8 cellular contexts compared by ENCODE assay signal in the genomic region with DNA sequence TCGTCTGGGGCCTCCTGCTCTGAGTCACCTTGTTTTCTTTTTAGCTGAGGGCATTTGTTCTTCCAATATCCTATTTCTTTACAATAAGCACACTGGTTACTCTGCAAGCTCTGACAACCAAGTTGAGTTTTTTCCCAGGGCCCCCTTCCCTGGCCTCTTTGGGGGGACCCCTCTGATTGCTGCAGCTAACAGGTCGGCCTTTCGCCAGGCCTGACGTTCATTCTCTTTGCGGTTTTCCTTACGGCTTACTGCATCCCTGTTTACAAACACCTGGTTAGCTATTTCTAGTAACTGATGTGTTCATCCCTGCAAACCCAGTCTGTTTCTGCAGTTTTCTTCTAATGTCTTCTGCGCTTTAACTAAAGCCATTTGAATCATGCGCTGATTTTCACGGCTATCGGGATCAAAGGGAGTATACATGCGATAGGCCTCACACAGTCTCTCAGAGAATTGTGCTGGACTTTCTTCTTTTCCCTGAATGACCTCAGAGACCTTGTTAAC. TPM values are rescaled to one million over a fixed set of nuclear protein-coding genes. Genes with fewer than 3 reads are reported as not detected.
DNase-seq lines count a peak whose midpoint lies in the region; ATAC-seq, FAIRE-seq and TF ChIP-seq lines count a peak whose summit lies in the region.
"Not testable (repeated sequence)": the region's sequence is repeated elsewhere in the genome, so short reads cannot be mapped to it uniquely, and the experiment has no call there.

No MANE protein-coding gene starts in this region.

- H3K36me3 ChIP-seq in astrocyte (ENCODE audit: insufficient read depth, low read length); lower lobe of right lung; ovary; thoracic aorta; upper lobe of right lung: not testable (repeated sequence)

- TF ChIP-seq CTCF in Calu3 (IDR thresholded peaks at IDR 0.05; ENCODE audit: unreplicated experiment); astrocyte (IDR thresholded peaks at IDR 0.05; ENCODE audit: insufficient read depth, low read depth, low read length); fibroblast of the aortic adventitia (IDR thresholded peaks at IDR 0.05; ENCODE audit: insufficient read depth, low read length); lower lobe of right lung (IDR thresholded peaks at IDR 0.05); ovary (IDR thresholded peaks at IDR 0.05); thoracic aorta (IDR thresholded peaks at IDR 0.05); upper lobe of right lung (IDR thresholded peaks at IDR 0.05): not testable (repeated sequence)

- not testable (repeated sequence) for H3K27me3 ChIP-seq in astrocyte (ENCODE audit: insufficient read depth, low read length); ovary; thoracic aorta (replicated peaks; ENCODE audit: insufficient read depth); upper lobe of right lung
- peaks cover 16% of the 10 kb centered on the region for H3K27me3 ChIP-seq in lower lobe of right lung (ENCODE audit: low read depth)

- H3K27ac Mint-ChIP-seq in Calu3 (ENCODE audit: unreplicated experiment); astrocyte (ENCODE audit: unreplicated experiment): not testable (repeated sequence)

- WGBS in ovary, 3 donors, result 12 to 24% (median 16%) methylated on average over 11 of the region's 11 CpGs

- CTCF ChIA-PET in Calu3 (lab: Charles Lee), result interaction anchor here (0.6 kb wide), 1 partner anchor 84 kb away, joined by 4 read pairs; no protein-coding TSS in a partner anchor

- DNase-seq in Calu3; astrocyte (ENCODE audit: low read depth); lower lobe of right lung; thoracic aorta (ENCODE audit: low spot score); upper lobe of right lung: not testable (repeated sequence)
- DNase-seq in KBM-7 (peak; percentile 2), fibroblast of the aortic adventitia (ENCODE audit: low read depth) (peak; percentile 23), ovary (peak; percentile 43 to 62 (median 58))

- not testable (repeated sequence) for H3K79me2 ChIP-seq in astrocyte (ENCODE audit: insufficient read depth, low read length)

- not testable (repeated sequence) for TF ChIP-seq POLR2A in ovary (IDR thresholded peaks at IDR 0.05)

- H3K4me1 ChIP-seq in astrocyte (ENCODE audit: insufficient read depth, low read length); lower lobe of right lung; ovary (ENCODE audit: insufficient read depth); upper lobe of right lung: not testable (repeated sequence)
- H3K4me1 ChIP-seq in thoracic aorta (ENCODE audit: control insufficient read depth in 1 of 2, low read depth in 2 of 2), result peaks cover 3 to 16% of the 10 kb centered on the region in 2 donors

- H3K9me3 Mint-ChIP-seq in Calu3 (ENCODE audit: low read depth, unreplicated experiment); astrocyte (ENCODE audit: unreplicated experiment): not testable (repeated sequence)

- H4K20me1 ChIP-seq in astrocyte (ENCODE audit: insufficient read depth, low read length), result not testable (repeated sequence)

- not testable (repeated sequence) for H3K4me3 ChIP-seq in astrocyte (ENCODE audit: insufficient read depth, low read depth, low read length); fibroblast of the aortic adventitia (ENCODE audit: low read depth, low read length); ovary
- H3K4me3 ChIP-seq in lower lobe of right lung (peak overlapping the region; percentile 45), thoracic aorta (peak overlapping the region; percentile 6), upper lobe of right lung (peak overlapping the region; percentile 33)

- intact Hi-C loops in Calu3 (cut with micrococcal nuclease; ENCODE audit: unreplicated experiment); lower lobe of right lung (cut with DNase I); upper lobe of right lung (cut with DNase I): not testable (repeated sequence)
- intact Hi-C loops in ovary (cut with DNase I), result loop anchor here in 1 of 4 donors (5.0 kb wide), 1 partner anchor 35 kb away; a partner anchor contains a TSS

- peak overlapping the region; percentile 26 for H3K4me2 ChIP-seq in astrocyte (ENCODE audit: low read length)

- not testable (repeated sequence) for BruUV-seq in Calu3 (replicated peaks; lab: Mats Ljungman, UMichigan)

- H3K36me3 Mint-ChIP-seq in Calu3 (ENCODE audit: insufficient read depth, unreplicated experiment); astrocyte (ENCODE audit: low read depth, unreplicated experiment): not testable (repeated sequence)

- H3K27ac ChIP-seq in astrocyte (ENCODE audit: low read depth, low read length); thoracic aorta; upper lobe of right lung: not testable (repeated sequence)
- peak overlapping the region; percentile 49 for H3K27ac ChIP-seq in lower lobe of right lung
- H3K27ac ChIP-seq in ovary, result peak overlapping the region in 1 of 2 donors; percentile 64

- H3K4me3 Mint-ChIP-seq in Calu3 (ENCODE audit: low read depth, unreplicated experiment), result peak overlapping the region; percentile 49
- not testable (repeated sequence) for H3K4me3 Mint-ChIP-seq in astrocyte (ENCODE audit: unreplicated experiment)

- H3K27me3 Mint-ChIP-seq in Calu3 (ENCODE audit: unreplicated experiment); astrocyte (ENCODE audit: low read depth, unreplicated experiment): not testable (repeated sequence)

- TF ChIP-seq EP300 in ovary (IDR thresholded peaks at IDR 0.05), result not testable (repeated sequence)

- in situ Hi-C loops in KBM-7 (cut with MboI; ENCODE audit: low pct_unique_long_range_greater_than_20kb, low sequenced_read_pairs), result not testable (repeated sequence)

- H3K9me3 ChIP-seq in astrocyte (ENCODE audit: insufficient read depth, low read depth, low read length); lower lobe of right lung; ovary; thoracic aorta; upper lobe of right lung: not testable (repeated sequence)

- not testable (repeated sequence) for H3K9ac ChIP-seq in astrocyte (ENCODE audit: low read length)

- peaks cover 39% of the 10 kb centered on the region for H3K4me1 Mint-ChIP-seq in Calu3 (ENCODE audit: low read depth, unreplicated experiment)
- not testable (repeated sequence) for H3K4me1 Mint-ChIP-seq in astrocyte (ENCODE audit: low read depth, unreplicated experiment)

- H2AFZ ChIP-seq in astrocyte (ENCODE audit: low read depth, low read length), result not testable (repeated sequence)

- FAIRE-seq in astrocyte (lab: Jason Lieb, UNC), result not testable (repeated sequence)

- not testable (repeated sequence) for ATAC-seq in lower lobe of right lung; thoracic aorta (ENCODE audit: insufficient number of reproducible peaks, low FRiP score, low read depth); upper lobe of right lung

RNA-seq across cellular contexts. Expression of a gene that starts 37.5 kb away (rescaled TPM):
- total RNA-seq in Calu3 (2022), result 32.1 and 35.1 TPM in 2 replicates
- 10.6 and 11.3 TPM in 2 replicates for total RNA-seq in astrocyte
- 2.8 and 5.2 TPM in 2 replicates for total RNA-seq in fibroblast of the aortic adventitia (ENCODE audit: low replicate concordance)
- 22.8 TPM for total RNA-seq in lower lobe of right lung
- total RNA-seq in ovary, result 10 to 100 TPM in 6 of 7 donors, 1 to 10 TPM in 1; 7.0 to 19.9 (median 14.8) TPM
- 10 to 100 TPM in 1 of 2 donors, 1 to 10 TPM in 1; 3.4 to 10.2 TPM for polyA plus RNA-seq in ovary
- 10 to 100 TPM; 11.9 to 17.6 TPM for total RNA-seq in thoracic aorta
- 27.5 TPM for total RNA-seq in upper lobe of right lung

RNA-seq across cellular contexts. Expression of a gene that starts 58.4 kb away (rescaled TPM):
- total RNA-seq in Calu3 (2022) (31.9 and 37.7 TPM in 2 replicates), astrocyte (35.8 and 38.6 TPM in 2 replicates), fibroblast of the aortic adventitia (ENCODE audit: low replicate concordance) (5.5 and 21.4 TPM in 2 replicates), lower lobe of right lung (21.9 TPM), ovary (10 to 100 TPM; 27.2 to 53.2 (median 30.4) TPM), thoracic aorta (10 to 100 TPM; 31.5 to 32.2 TPM), upper lobe of right lung (23.0 TPM)
- polyA plus RNA-seq in ovary, result 10 to 100 TPM in 1 of 2 donors, 1 to 10 TPM in 1; 9.7 to 45.4 TPM
